In the genomic region with DNA sequence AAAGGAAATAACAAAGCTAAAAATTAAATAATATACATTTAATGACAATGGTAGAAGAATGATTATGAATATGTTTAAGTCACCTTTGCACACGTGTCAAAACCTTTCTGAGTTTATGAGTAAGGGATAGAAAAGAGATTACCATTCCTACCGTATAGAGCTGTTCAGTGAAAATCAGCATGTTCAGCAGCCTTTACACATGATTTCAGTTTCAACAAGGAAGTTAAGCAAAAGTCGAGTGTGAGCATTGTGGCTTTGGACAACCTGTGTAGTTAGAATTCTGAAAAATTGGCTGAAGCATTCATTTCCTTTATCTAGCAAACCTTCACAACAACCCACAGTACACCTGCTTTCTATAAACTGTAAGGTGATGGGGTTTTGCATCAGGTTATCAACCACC, we compare ENCODE assay signal across 18 cellular contexts.
DNase-seq lines count a peak whose midpoint lies in the region; ATAC-seq and TF ChIP-seq lines count a peak whose summit lies in the region.
"Had no signal": no experiment of that assay in that cellular context is flagged by ENCODE, and none has a peak within 500 bp of the region (broad histone marks: within the 10 kb centered on the region; RNA-seq: fewer than 3 reads in every experiment).

No MANE protein-coding gene starts in this region.

- no peaks in the 10 kb centered on the region for H3K79me2 ChIP-seq in MM.1S (ENCODE audit: low read length)

- H3K4me1 ChIP-seq in MM.1S (ENCODE audit: low read length) (peaks cover 20% of the 10 kb centered on the region), right lobe of liver (no peaks in the 10 kb centered on the region), transverse colon (no peaks in the 10 kb centered on the region)
- H3K4me1 ChIP-seq: heart left ventricle, pancreas, SJSA1 had no signal

- no peak for TF ChIP-seq POLR2A in right lobe of liver (IDR thresholded peaks at IDR 0.05)
- TF ChIP-seq POLR2A in transverse colon (IDR thresholded peaks at IDR 0.05) = no peak

- H3F3A ChIP-seq in MM.1S (ENCODE audit: insufficient read depth, low read length) = peaks cover 17% of the 10 kb centered on the region

- H3K4me3 ChIP-seq in GM06990 (replicated peaks; ENCODE audit: low read depth, low read length) (no peak overlapping the region), MM.1S (ENCODE audit: low read length) (no peak overlapping the region), right lobe of liver (no peak overlapping the region), transverse colon (no peak overlapping the region)
- H3K4me3 ChIP-seq: heart left ventricle, pancreas, SJSA1 had no signal

- intact Hi-C loops in right lobe of liver (cut with DNase I) = no loop called here
- intact Hi-C loops in transverse colon (cut with DNase I; ENCODE audit: low total_unique reads) = no loop called here

- TF ChIP-seq CTCF in GM06990 (IDR thresholded peaks at IDR 0.05; ENCODE audit: insufficient read depth, low read length, poor library complexity, severe bottlenecking) (no peak), MM.1S (IDR thresholded peaks at IDR 0.05; ENCODE audit: low read length) (no peak), right lobe of liver (IDR thresholded peaks at IDR 0.05) (no peak), transverse colon (IDR thresholded peaks at IDR 0.05) (no peak)

- H2AFZ ChIP-seq in MM.1S (ENCODE audit: low read length) = no peak overlapping the region

- no peaks in the 10 kb centered on the region for H4K20me1 ChIP-seq in MM.1S (ENCODE audit: insufficient read depth, low read length)

- ATAC-seq in GM19351 (IDR thresholded peaks at IDR 0.05; ENCODE audit: unreplicated experiment) (peak; percentile 75), HG02588 (IDR thresholded peaks at IDR 0.05; ENCODE audit: unreplicated experiment) (peak; percentile 80), right lobe of liver (no peak)
- ATAC-seq: esophagus mucosa, heart left ventricle, left colon, pancreas had no signal

- TF ChIP-seq EP300 in transverse colon (IDR thresholded peaks at IDR 0.05; ENCODE audit: low read depth) = no peak

- no peaks in the 10 kb centered on the region for H3K9me2 ChIP-seq in MM.1S (replicated peaks; ENCODE audit: insufficient read depth, low read length)

- H3K9me3 ChIP-seq in MM.1S (replicated peaks; ENCODE audit: insufficient read depth, low read length) = no peaks in the 10 kb centered on the region
- no peaks in the 10 kb centered on the region for H3K9me3 ChIP-seq in right lobe of liver
- H3K9me3 ChIP-seq in transverse colon = no peaks in the 10 kb centered on the region
- H3K9me3 ChIP-seq: heart left ventricle, pancreas, SJSA1 had no signal

- peak; percentile 48 for DNase-seq in GM06990 (ENCODE audit: extremely low read depth, insufficient read length)
- peak; percentile 94 for DNase-seq in MM.1S
- no peak for DNase-seq in activated CD4-positive, alpha-beta T cell treated with anti-CD3 and anti-CD28 coated beads, Interleukin-2, amount 50 U/mL, for 4 hours
- no peak for DNase-seq in iPS-NIHi11 (ENCODE audit: low spot score)
- no peak for DNase-seq in right lobe of liver
- DNase-seq in transverse colon = no peak
- DNase-seq: activated CD8-positive, alpha-beta memory T cell treated with anti-CD3 and anti-CD28 coated beads for 24 hours; activated effector memory CD4-positive, alpha-beta T cell treated with anti-CD3 and anti-CD28 coated beads, Interleukin-2, amount 50 U/mL, for 16 hours; HCEC 1CT; heart left ventricle; left colon; NCI-H1436; NCI-H524; pancreas had no signal

- no peak overlapping the region for H3K9ac ChIP-seq in MM.1S (ENCODE audit: low read length)

- H3K27ac ChIP-seq in MM.1S (ENCODE audit: low read length) (peak overlapping the region; percentile 66), right lobe of liver (no peak overlapping the region), transverse colon (no peak overlapping the region)
- H3K27ac ChIP-seq: heart left ventricle, pancreas, SJSA1 had no signal

- H3K36me3 ChIP-seq in GM06990 (ENCODE audit: control insufficient read depth, insufficient read depth, low read length) (no peaks in the 10 kb centered on the region), MM.1S (replicated peaks; ENCODE audit: insufficient read depth, low read length) (no peaks in the 10 kb centered on the region), right lobe of liver (no peaks in the 10 kb centered on the region), transverse colon (no peaks in the 10 kb centered on the region)
- H3K36me3 ChIP-seq: heart left ventricle, pancreas, SJSA1 had no signal

- H3K27me3 ChIP-seq in GM06990 (replicated peaks; ENCODE audit: control insufficient read depth, insufficient read depth, low read length) (no peaks in the 10 kb centered on the region), MM.1S (replicated peaks; ENCODE audit: insufficient read depth, low read length) (no peaks in the 10 kb centered on the region), right lobe of liver (no peaks in the 10 kb centered on the region), transverse colon (no peaks in the 10 kb centered on the region)
- H3K27me3 ChIP-seq: heart left ventricle, pancreas, SJSA1 had no signal

- in situ Hi-C loops in transverse colon (cut with MboI; ENCODE audit: low pct_ligation_motif_present in 1 of 4, low pct_unique_long_range_greater_than_20kb in 1 of 4, low sequenced_read_pairs in 3 of 4) = no loop called here

- H3K4me2 ChIP-seq in MM.1S (ENCODE audit: low read depth, low read length) = peak overlapping the region; percentile 20; the same call in 1 of the 2 replicates

- WGBS in right lobe of liver (ENCODE audit: insufficient coverage, low coverage, low lambda C conversion rate, missing lambda C conversion rate) = 71% methylated on average over 3 of the region's 3 CpGs
- WGBS in transverse colon (ENCODE audit: low coverage in 1 of 2), 2 donors = 63 to 77% methylated on average over 3 of the region's 3 CpGs

Comparison
In these comparisons a context has a peak if more than half of its experiments do, and no peak if none do; other contexts are left out.
1. DNase-seq: peak in GM06990 (single experiment) and MM.1S (single experiment); none in activated CD4-positive, alpha-beta T cell treated with anti-CD3 and anti-CD28 coated beads, Interleukin-2, amount 50 U/mL, for 4 hours (0 of 2), iPS-NIHi11 (single experiment), right lobe of liver (0 of 3) and transverse colon (single experiment).
2. ATAC-seq: peak in GM19351 (single experiment) and HG02588 (single experiment); none in right lobe of liver (0 of 4).